In the genomic region with DNA sequence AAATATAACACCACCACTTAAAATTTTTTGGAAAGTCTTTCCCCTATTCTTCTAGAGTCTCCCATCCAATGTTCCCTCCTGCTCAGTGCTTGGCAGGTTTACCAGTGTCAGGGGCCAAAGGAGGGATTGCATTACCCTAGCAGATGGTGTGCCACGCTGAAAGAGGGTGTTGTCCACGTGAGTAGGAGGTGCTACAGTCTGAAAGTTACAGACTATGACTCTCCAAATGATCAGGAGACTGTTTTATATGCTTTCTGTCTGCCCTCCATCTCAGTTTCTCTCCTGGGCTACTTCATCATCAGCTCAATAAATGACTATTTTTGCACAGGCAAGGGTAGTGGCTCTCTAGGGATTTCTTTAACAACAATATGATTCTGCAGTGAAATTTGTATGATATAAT, we compare ENCODE assay signal across 9 cellular contexts. TPM values are rescaled to one million over a fixed set of nuclear protein-coding genes. Genes with fewer than 3 reads are reported as not detected.
DNase-seq lines count a peak whose midpoint lies in the region; ATAC-seq and TF ChIP-seq lines count a peak whose summit lies in the region.
"Had no signal": no experiment of that assay in that cellular context is flagged by ENCODE, and none has a peak within 500 bp of the region (broad histone marks: within the 10 kb centered on the region; RNA-seq: fewer than 3 reads in every experiment).

No MANE protein-coding gene starts in this region.

- no peaks in the 10 kb centered on the region for H3K36me3 Mint-ChIP-seq in activated naive CD4-positive, alpha-beta T cell treated with anti-CD3 and anti-CD28 coated beads, Interleukin-2, amount 50 U/mL, for 72 hours

- no peak overlapping the region for H3K4me3 ChIP-seq in upper lobe of right lung
- H3K4me3 ChIP-seq: BLaER1 treated with 17β-estradiol and CSF1 and Interleukin-3, amounts not matched to agents 10 nM and 100 nM had no signal

- no peaks in the 10 kb centered on the region for H3K27me3 ChIP-seq in upper lobe of right lung
- H3K27me3 ChIP-seq: BLaER1 treated with 17β-estradiol and CSF1 and Interleukin-3, amounts not matched to agents 10 nM and 100 nM had no signal

- H3K27ac ChIP-seq in upper lobe of right lung: no peak overlapping the region

- DNase-seq in activated naive CD4-positive, alpha-beta T cell treated with anti-CD3 and anti-CD28 coated beads, Interleukin-2, amount 50 U/mL, for 72 hours (ENCODE audit: low spot score in 2 of 2): no peak
- DNase-seq in activated naive CD4-positive, alpha-beta T cell treated with anti-CD3 and anti-CD28 coated beads, Interleukin-2, amount 50 U/mL, for 16 hours: no peak
- peak; percentile 40 for DNase-seq in amniotic epithelial cell (ENCODE audit: low read depth)
- peak; percentile 51 for DNase-seq in iris pigment epithelial cell (ENCODE audit: low read depth)
- DNase-seq in upper lobe of right lung: no peak
- DNase-seq in hepatic stellate cell (ENCODE audit: low spot score): no peak
- no peak for DNase-seq in MV-4-11 (lab: John Stamatoyannopoulos, UW)

- H3K27ac Mint-ChIP-seq in activated naive CD4-positive, alpha-beta T cell treated with anti-CD3 and anti-CD28 coated beads, Interleukin-2, amount 50 U/mL, for 72 hours: peak overlapping the region; percentile 44 to 82

- no peak for ATAC-seq in activated naive CD4-positive, alpha-beta T cell treated with anti-CD3 and anti-CD28 coated beads, Interleukin-2, amount 50 U/mL, for 72 hours
- ATAC-seq in upper lobe of right lung: peak; percentile 35
- no peak for ATAC-seq in HG03135 (IDR thresholded peaks at IDR 0.05; ENCODE audit: unreplicated experiment)

- TF ChIP-seq CTCF in upper lobe of right lung (IDR thresholded peaks at IDR 0.05): no peak

- intact Hi-C loops in upper lobe of right lung (cut with DNase I): no loop called here

- H3K4me1 ChIP-seq in upper lobe of right lung: peaks cover 5% of the 10 kb centered on the region

- H3K9me3 ChIP-seq in upper lobe of right lung: no peaks in the 10 kb centered on the region
- H3K9me3 ChIP-seq: BLaER1 treated with 17β-estradiol and CSF1 and Interleukin-3, amounts not matched to agents 10 nM and 100 nM had no signal

- H3K9me3 Mint-ChIP-seq in activated naive CD4-positive, alpha-beta T cell treated with anti-CD3 and anti-CD28 coated beads, Interleukin-2, amount 50 U/mL, for 72 hours: no peaks in the 10 kb centered on the region

- peaks cover 22% of the 10 kb centered on the region for H3K36me3 ChIP-seq in upper lobe of right lung

RNA-seq across cellular contexts. Expression of a gene that starts 31.3 kb away (rescaled TPM):
- not detected for total RNA-seq in activated naive CD4-positive, alpha-beta T cell treated with anti-CD3 and anti-CD28 coated beads, Interleukin-2, amount 50 U/mL, for 72 hours
- total RNA-seq in upper lobe of right lung: 1.1 TPM

RNA-seq across cellular contexts. Expression of a gene that starts 58.2 kb away (rescaled TPM):
- total RNA-seq in activated naive CD4-positive, alpha-beta T cell treated with anti-CD3 and anti-CD28 coated beads, Interleukin-2, amount 50 U/mL, for 72 hours: 10 to 100 TPM; 81.1 to 83.3 TPM
- total RNA-seq in upper lobe of right lung: 50.9 TPM

Comparison
In these comparisons a context has a peak if more than half of its experiments do, and no peak if none do; other contexts are left out.
1. DNase-seq: peak in amniotic epithelial cell (single experiment) and iris pigment epithelial cell (single experiment); none in activated naive CD4-positive, alpha-beta T cell treated with anti-CD3 and anti-CD28 coated beads, Interleukin-2, amount 50 U/mL, for 72 hours (0 of 2), activated naive CD4-positive, alpha-beta T cell treated with anti-CD3 and anti-CD28 coated beads, Interleukin-2, amount 50 U/mL, for 16 hours (single experiment), upper lobe of right lung (single experiment), hepatic stellate cell (single experiment) and MV-4-11 (single experiment).